In genomic region chr21:32367158-32367557, GRCh38 we compare ENCODE assay signal across 12 cellular contexts.
"Had no signal": no experiment of that assay in that cellular context is flagged by ENCODE, and none has a peak within 500 bp of the region (broad histone marks: within the 10 kb centered on the region; RNA-seq: fewer than 3 reads in every experiment).

No MANE protein-coding gene starts in this region.

- H3K27ac ChIP-seq: adrenal gland, brain microvascular endothelial cell had no signal

- H3K27me3 ChIP-seq: adrenal gland, brain microvascular endothelial cell had no signal

- H3K4me3 ChIP-seq: adrenal gland, thoracic aorta had no signal

- DNase-seq: activated B cell treated with CpG ODN at 0.5 μM for 24 hours; activated CD4-positive, alpha-beta T cell treated with anti-CD3 and anti-CD28 coated beads, Interleukin-2, amount 10 ng/mL, durations not matched to agents 7 days and 5 days; activated naive CD4-positive, alpha-beta T cell treated with anti-CD3 and anti-CD28 coated beads, Interleukin-2, amount 10 ng/mL, durations not matched to agents 7 days and 5 days; activated T-cell treated with anti-CD3 and anti-CD28 coated beads for 4 hours; brain microvascular endothelial cell; effector CD4-positive, alpha-beta T cell; stimulated activated CD4-positive, alpha-beta T cell treated with anti-CD3 and anti-CD28 coated beads, Interleukin-4, amount 100 ng/mL, for 1 hour; stimulated activated CD8-positive, alpha-beta memory T cell treated with anti-CD3 and anti-CD28 coated beads, Interleukin-4, amount 100 ng/mL, for 48 hours had no signal

- ATAC-seq: natural killer cell treated with Interleukin-12 subunit alpha and Interleukin-12 subunit beta and Interleukin-15 and Interleukin-18, amount 100 ng/mL, for 72 hours; SK-N-SH treated with all-trans-retinoic acid at 6 μM for 48 hours had no signal

- H3K9me3 ChIP-seq: adrenal gland, thoracic aorta had no signal
